9 cellular contexts compared by ENCODE assay signal in the genomic region with DNA sequence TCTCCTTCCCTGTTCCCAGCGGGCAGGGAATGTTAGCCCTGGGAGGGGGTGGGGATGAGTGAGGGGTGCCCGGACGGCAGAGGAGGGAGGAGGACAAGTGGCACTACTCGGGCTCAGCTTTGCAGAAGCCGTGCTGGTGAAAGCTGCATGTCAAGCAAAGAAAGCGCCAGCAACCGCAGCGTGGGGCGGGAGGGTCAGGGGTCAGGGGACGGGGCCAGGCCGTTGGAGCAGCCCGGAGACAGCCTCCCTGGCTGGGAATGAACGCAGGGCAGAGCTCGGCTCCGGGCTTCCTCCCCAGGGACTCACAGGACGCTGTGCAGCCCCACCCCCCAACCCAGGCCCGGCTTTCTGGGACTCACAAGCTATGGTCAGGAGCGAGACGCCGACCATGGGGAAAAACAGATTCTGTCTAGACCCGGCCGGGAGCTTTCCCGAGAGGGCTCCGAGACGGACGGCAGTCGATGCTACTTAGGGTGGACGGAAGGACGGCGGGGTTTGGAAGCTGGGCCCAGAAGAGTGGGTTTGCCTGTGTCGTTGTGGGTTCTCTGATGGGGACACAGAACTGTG.
DNase-seq lines count a peak whose midpoint lies in the region; ATAC-seq, FAIRE-seq and TF ChIP-seq lines count a peak whose summit lies in the region.
"Had no signal": no experiment of that assay in that cellular context is flagged by ENCODE, and none has a peak within 500 bp of the region (broad histone marks: within the 10 kb centered on the region; RNA-seq: fewer than 3 reads in every experiment).

No MANE protein-coding gene starts in this region.

- intact Hi-C loops in pancreas (cut with DNase I), result no loop called here

- H3K9ac ChIP-seq in BLaER1 treated with 17β-estradiol and CSF1 and Interleukin-3, amounts not matched to agents 10 nM and 100 nM, result peak overlapping the region; percentile 19 to 70 (median 48); a peak in 18 of 22 replicates

- peak overlapping the region; percentile 90 to 100 (median 96) for H3K4me2 ChIP-seq in BLaER1 treated with 17β-estradiol and CSF1 and Interleukin-3, amounts not matched to agents 10 nM and 100 nM

- ATAC-seq in pancreas (peak in 3 of 4 donors; percentile 4 to 19 (median 6)), HG03457 (IDR thresholded peaks at IDR 0.05; ENCODE audit: unreplicated experiment) (no peak)

- H3K4me1 ChIP-seq in BLaER1 treated with 17β-estradiol and CSF1 and Interleukin-3, amounts not matched to agents 10 nM and 100 nM, result peaks cover 37 to 90% (median 83%) of the 10 kb centered on the region in 10 experiments; a peak in 19 of 20 replicates
- peaks cover 0 to 24% of the 10 kb centered on the region in 2 donors for H3K4me1 ChIP-seq in right atrium auricular region
- H3K4me1 ChIP-seq in pancreas, result no peaks in the 10 kb centered on the region

- no peak overlapping the region for H3K27ac ChIP-seq in BLaER1 treated with 17β-estradiol and CSF1 and Interleukin-3, amounts not matched to agents 10 nM and 100 nM
- peak overlapping the region; percentile 80 to 85 for H3K27ac ChIP-seq in right atrium auricular region
- H3K27ac ChIP-seq in pancreas, result peak overlapping the region; percentile 39 to 74 (median 56)

- 70 to 71% methylated on average over 30 to 31 of the region's 31 CpGs for WGBS in pancreas, 2 donors

- peak overlapping the region; percentile 53 to 70 (median 62) for H3K4me3 ChIP-seq in BLaER1 treated with 17β-estradiol and CSF1 and Interleukin-3, amounts not matched to agents 10 nM and 100 nM
- H3K4me3 ChIP-seq in right atrium auricular region, result peak overlapping the region; percentile 43 to 61
- H3K4me3 ChIP-seq in pancreas, result peak overlapping the region; percentile 22 to 43 (median 34)

- peak; percentile 39 for DNase-seq in activated CD8-positive, alpha-beta memory T cell treated with anti-CD3 and anti-CD28 coated beads, Interleukin-2, amount 50 U/mL, for 48 hours
- DNase-seq in right atrium auricular region (ENCODE audit: low spot score), result peak; percentile 63
- DNase-seq in pancreas, result peak in 4 of 6 donors; percentile 29 to 75 (median 54)
- no peak for DNase-seq in kidney glomerular epithelial cell (lab: John Stamatoyannopoulos, UW)
- no peak for DNase-seq in NCI-H2081 treated with DMSO at 0.1 percent for 48 hours (lab: John Stamatoyannopoulos, UW)
- no peak for DNase-seq in erythroblast (lab: John Stamatoyannopoulos, UW)
- DNase-seq: foreskin melanocyte had no signal

- TF ChIP-seq POLR2A in erythroblast (IDR thresholded peaks at IDR 0.05; ENCODE audit: low read length), result no peak

- H4K20me1 ChIP-seq in BLaER1 treated with 17β-estradiol and CSF1 and Interleukin-3, amounts not matched to agents 10 nM and 100 nM, result peaks cover 0 to 30% (median 6%) of the 10 kb centered on the region in 11 experiments; a peak in 6 of 22 replicates

- no peak for FAIRE-seq in pancreas (lab: Jason Lieb, UNC)

- H3K36me3 ChIP-seq in BLaER1 treated with 17β-estradiol and CSF1 and Interleukin-3, amounts not matched to agents 10 nM and 100 nM, result no peaks in the 10 kb centered on the region
- H3K36me3 ChIP-seq in right atrium auricular region, result peaks cover 5% of the 10 kb centered on the region
- no peaks in the 10 kb centered on the region for H3K36me3 ChIP-seq in pancreas

- H3K9me3 ChIP-seq in BLaER1 treated with 17β-estradiol and CSF1 and Interleukin-3, amounts not matched to agents 10 nM and 100 nM (replicated peaks in 1 of 11), result no peaks in the 10 kb centered on the region
- H3K9me3 ChIP-seq in right atrium auricular region (no peaks in the 10 kb centered on the region), pancreas (no peaks in the 10 kb centered on the region)

- H3K27me3 ChIP-seq in BLaER1 treated with 17β-estradiol and CSF1 and Interleukin-3, amounts not matched to agents 10 nM and 100 nM, result peaks cover 55 to 85% (median 63%) of the 10 kb centered on the region in 11 experiments
- no peaks in the 10 kb centered on the region for H3K27me3 ChIP-seq in right atrium auricular region
- H3K27me3 ChIP-seq in pancreas, result no peaks in the 10 kb centered on the region

- TF ChIP-seq CTCF in right atrium auricular region (IDR thresholded peaks at IDR 0.05) (no peak), pancreas (IDR thresholded peaks at IDR 0.05) (no peak)

Comparison
In these comparisons a context has a peak if more than half of its experiments do, and no peak if none do; other contexts are left out.
1. H3K27ac ChIP-seq: peak in right atrium auricular region (2 of 2) and pancreas (4 of 4); none in BLaER1 treated with 17β-estradiol and CSF1 and Interleukin-3, amounts not matched to agents 10 nM and 100 nM (0 of 11).
2. DNase-seq: peak in activated CD8-positive, alpha-beta memory T cell treated with anti-CD3 and anti-CD28 coated beads, Interleukin-2, amount 50 U/mL, for 48 hours (single experiment), right atrium auricular region (single experiment) and pancreas (4 of 6); none in kidney glomerular epithelial cell (single experiment), NCI-H2081 treated with DMSO at 0.1 percent for 48 hours (single experiment) and erythroblast (0 of 2).
3. Peak in every context shown above with its lines, with median percentiles within 50 percentile points of each other: H3K4me3 ChIP-seq.